Comparison of ENCODE assay signal across 14 cellular contexts in the genomic region with DNA sequence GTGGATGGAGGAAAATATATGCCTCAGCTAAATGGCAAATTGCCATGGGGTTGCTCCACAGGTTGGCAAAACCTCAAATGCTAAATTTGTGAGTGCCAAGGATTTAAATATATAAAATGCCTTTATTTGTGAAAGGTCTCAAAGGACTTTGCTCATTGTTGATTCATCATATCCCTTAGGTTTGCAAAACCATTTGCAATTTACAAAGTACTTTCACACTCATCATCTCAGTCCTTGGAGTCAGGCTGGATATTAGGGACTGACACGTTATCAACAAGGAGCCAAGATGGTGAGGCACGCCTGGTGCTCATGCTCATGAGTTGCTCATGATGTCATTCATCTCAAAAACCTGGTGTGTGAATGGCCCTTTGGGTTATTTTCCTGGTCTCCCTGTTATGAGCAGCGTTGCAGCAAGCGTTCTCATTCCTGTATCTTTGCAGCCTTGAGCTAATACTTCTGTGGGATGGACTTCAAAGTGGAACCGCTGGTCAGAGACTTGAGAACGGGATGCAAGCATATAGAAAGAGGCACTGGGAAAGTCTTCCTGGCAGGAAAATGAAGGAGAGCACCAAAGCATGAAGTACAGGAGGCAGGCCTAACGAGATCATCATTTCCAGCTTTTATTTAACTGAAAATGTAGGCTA.
A peak's percentile ranks its signal among the peaks of the same experiment; 100 is the strongest.
DNase-seq lines count a peak whose midpoint lies in the region; ATAC-seq and TF ChIP-seq lines count a peak whose summit lies in the region.
"Had no signal": no experiment of that assay in that cellular context is flagged by ENCODE, and none has a peak within 500 bp of the region (broad histone marks: within the 10 kb centered on the region; RNA-seq: fewer than 3 reads in every experiment).

No MANE protein-coding gene starts in this region.

- peaks cover 39% of the 10 kb centered on the region for H3K4me1 ChIP-seq in GM23248 (ENCODE audit: insufficient read depth)
- H3K4me1 ChIP-seq in SJCRH30 = peaks cover 14% of the 10 kb centered on the region
- H3K4me1 ChIP-seq: parathyroid adenoma had no signal

- no peak for TF ChIP-seq CTCF in fibroblast of mammary gland (conservative IDR thresholded peaks at IDR 0.05; ENCODE audit: control insufficient read depth, insufficient read depth, low read depth, low read length)

- in situ Hi-C loops in GM23248 (cut with MboI) = no loop called here

- ATAC-seq in HG02642 (IDR thresholded peaks at IDR 0.05; ENCODE audit: poor library complexity, unreplicated experiment) = no peak
- ATAC-seq: activated CD8-positive, alpha-beta T cell treated with anti-CD3 and anti-CD28 coated beads for 36 hours; activated naive CD4-positive, alpha-beta T cell treated with anti-CD3 and anti-CD28 coated beads, Interleukin-2, amount 50 U/mL, for 72 hours had no signal

- H3K4me2 ChIP-seq in GM23248 (ENCODE audit: unreplicated experiment) = peak overlapping the region; percentile 44
- H3K4me2 ChIP-seq: hepatocyte had no signal

- 56 to 61% methylated on average over 7 of the region's 7 CpGs for WGBS in GM23248 (ENCODE audit: low coverage in 1 of 2, low lambda C conversion rate in 2 of 2, missing lambda C conversion rate in 2 of 2), 2 experiments

- peaks cover 37% of the 10 kb centered on the region for H3F3A ChIP-seq in GM23248 (ENCODE audit: insufficient read depth)

- no peaks in the 10 kb centered on the region; the same call in 1 of the 2 replicates for H3K9me2 ChIP-seq in GM23248 (ENCODE audit: insufficient read depth)

- DNase-seq in GM23248 = peak; percentile 98
- DNase-seq in SJCRH30 = no peak
- peak; percentile 100 for DNase-seq in fibroblast of mammary gland (ENCODE audit: low read depth)
- DNase-seq in stromal cell of bone marrow (ENCODE audit: low read depth) = peak; percentile 98
- DNase-seq in putamen (ENCODE audit: low spot score) = no peak
- DNase-seq in UCSD-AML1 (lab: John Stamatoyannopoulos, UW; ENCODE audit: unreplicated experiment) = no peak
- DNase-seq in NCI-H2081 (lab: John Stamatoyannopoulos, UW) = no peak
- DNase-seq: activated CD8-positive, alpha-beta T cell treated with anti-CD3 and anti-CD28 coated beads for 36 hours; effector CD4-positive, alpha-beta T cell; NCI-H1694 treated with DMSO at 0.1 percent for 48 hours had no signal

- H3K36me3 ChIP-seq in GM23248 (ENCODE audit: low read depth) (no peaks in the 10 kb centered on the region), SJCRH30 (no peaks in the 10 kb centered on the region)

- peak overlapping the region; percentile 62 for H3K9ac ChIP-seq in GM23248
- H3K9ac ChIP-seq: parathyroid adenoma had no signal

- H3K79me2 ChIP-seq in GM23248 (ENCODE audit: insufficient read depth) = peaks cover 91% of the 10 kb centered on the region
- H3K79me2 ChIP-seq: parathyroid adenoma had no signal

- H3K27ac ChIP-seq in GM23248 (peak overlapping the region; percentile 95), SJCRH30 (peak overlapping the region; percentile 61)
- H3K27ac ChIP-seq: parathyroid adenoma had no signal

- H4K20me1 ChIP-seq in GM23248 (ENCODE audit: insufficient read depth) = no peaks in the 10 kb centered on the region

- H3K9me3 ChIP-seq in GM23248 (ENCODE audit: low read depth) = no peaks in the 10 kb centered on the region
- no peaks in the 10 kb centered on the region for H3K9me3 ChIP-seq in SJCRH30 (replicated peaks)

- H3K27me3 ChIP-seq in GM23248 (replicated peaks; ENCODE audit: insufficient read depth) = no peaks in the 10 kb centered on the region
- no peaks in the 10 kb centered on the region for H3K27me3 ChIP-seq in SJCRH30
- H3K27me3 ChIP-seq: hepatocyte had no signal

- no peak overlapping the region for H2AFZ ChIP-seq in GM23248
- H2AFZ ChIP-seq: hepatocyte, parathyroid adenoma had no signal

- H3K4me3 ChIP-seq in GM23248 = no peak overlapping the region
- H3K4me3 ChIP-seq in SJCRH30 = no peak overlapping the region
- H3K4me3 ChIP-seq in fibroblast of mammary gland (ENCODE audit: control insufficient read depth, low read depth, low read length) = no peak overlapping the region
- H3K4me3 ChIP-seq: hepatocyte had no signal

Comparison
In these comparisons a context has a peak if more than half of its experiments do, and no peak if none do; other contexts are left out.
1. DNase-seq: peak in GM23248 (single experiment), fibroblast of mammary gland (single experiment) and stromal cell of bone marrow (single experiment); none in SJCRH30 (0 of 2), putamen (single experiment), UCSD-AML1 (single experiment) and NCI-H2081 (0 of 2).